Comparison of ENCODE assay signal across 25 cellular contexts in genomic region chr9:123061216-123061615, GRCh38. TPM values are rescaled to one million over a fixed set of nuclear protein-coding genes. Genes with fewer than 3 reads are reported as not detected.
DNase-seq lines count a peak whose midpoint lies in the region; ATAC-seq, FAIRE-seq and TF ChIP-seq lines count a peak whose summit lies in the region.
"Had no signal": no experiment of that assay in that cellular context is flagged by ENCODE, and none has a peak within 500 bp of the region (broad histone marks: within the 10 kb centered on the region; RNA-seq: fewer than 3 reads in every experiment).

No MANE protein-coding gene starts in this region.

- H3K4me3 ChIP-seq in HepG2 (replicated peaks in 1 of 3; ENCODE audit: insufficient read depth in 1 of 3, low read depth in 2 of 3, low read length in 3 of 3) (no peak overlapping the region), right lobe of liver (no peak overlapping the region), K562 (no peak overlapping the region), tibial artery (no peak overlapping the region)
- H3K4me3 ChIP-seq: BLaER1 treated with 17β-estradiol and CSF1 and Interleukin-3, amounts not matched to agents 10 nM and 100 nM had no signal

- H2AFZ ChIP-seq in HepG2 (ENCODE audit: low read length) (no peak overlapping the region), K562 (ENCODE audit: low read depth, low read length) (no peak overlapping the region)

- no peaks in the 10 kb centered on the region for H3K27me3 ChIP-seq in HepG2 (ENCODE audit: control insufficient read depth in 1 of 2, insufficient read depth in 2 of 2, low read length in 2 of 2)
- H3K27me3 ChIP-seq in right lobe of liver: no peaks in the 10 kb centered on the region
- no peaks in the 10 kb centered on the region for H3K27me3 ChIP-seq in K562 (ENCODE audit: control insufficient read depth in 2 of 2, insufficient read depth in 2 of 2, low read length in 2 of 2)
- H3K27me3 ChIP-seq in tibial artery: no peaks in the 10 kb centered on the region
- H3K27me3 ChIP-seq: BLaER1 treated with 17β-estradiol and CSF1 and Interleukin-3, amounts not matched to agents 10 nM and 100 nM had no signal

- TF ChIP-seq POLR2A in HepG2 (IDR thresholded peaks at IDR 0.05; ENCODE audit: insufficient read depth in 1 of 2, low read depth in 2 of 2, low read length in 2 of 2) (no peak), right lobe of liver (IDR thresholded peaks at IDR 0.05) (no peak), K562 (conservative IDR thresholded peaks at IDR 0.05) (no peak)

- H3K4me1 ChIP-seq in HepG2 (ENCODE audit: insufficient read depth, low read length) (no peaks in the 10 kb centered on the region), right lobe of liver (no peaks in the 10 kb centered on the region), K562 (replicated peaks in 1 of 2; ENCODE audit: control insufficient read depth in 2 of 2, insufficient read depth in 2 of 2, low read length in 2 of 2) (no peaks in the 10 kb centered on the region), tibial artery (peaks cover 0 to 94% (median 24%) of the 10 kb centered on the region in 4 donors)
- H3K4me1 ChIP-seq: BLaER1 treated with 17β-estradiol and CSF1 and Interleukin-3, amounts not matched to agents 10 nM and 100 nM had no signal

- CTCF ChIA-PET in HepG2 (lab: Yijun Ruan, JAX; ENCODE audit: low intra/inter-chr PET ratio, low total read pairs) (no interaction called here), K562 (lab: Yijun Ruan, JAX; ENCODE audit: low intra/inter-chr PET ratio) (no interaction called here)

- H3K9me3 ChIP-seq in HepG2 (ENCODE audit: low read length) (no peaks in the 10 kb centered on the region), right lobe of liver (no peaks in the 10 kb centered on the region), K562 (replicated peaks; ENCODE audit: control insufficient read depth, insufficient read depth, low read depth, low read length) (no peaks in the 10 kb centered on the region), tibial artery (no peaks in the 10 kb centered on the region)
- H3K9me3 ChIP-seq: BLaER1 treated with 17β-estradiol and CSF1 and Interleukin-3, amounts not matched to agents 10 nM and 100 nM; Caco-2 had no signal

- no peak for DNase-seq in HepG2 (ENCODE audit: low spot score)
- DNase-seq in right lobe of liver: no peak
- DNase-seq in K562 (ENCODE audit: extremely low read depth in 1 of 4, low spot score in 3 of 4): no peak
- DNase-seq in osteocyte (ENCODE audit: extremely low spot score, unreplicated experiment): no peak
- DNase-seq in tibial artery: no peak
- no peak for DNase-seq in amniotic stem cell (lab: John Stamatoyannopoulos, UW)
- no peak for DNase-seq in stimulated activated CD4-positive, alpha-beta T cell treated with anti-CD3 and anti-CD28 coated beads, Interleukin-4, amount 100 ng/mL, for 24 hours
- DNase-seq: 8988T; AML-193; Caco-2; Calu3; CD4-positive, alpha-beta T cell; CD8-positive, alpha-beta T cell; DMS79 treated with DMSO at 0.1 percent for 48 hours; GF-D8 had no signal

- no peak overlapping the region for H3K4me3 Mint-ChIP-seq in osteocyte (ENCODE audit: unreplicated experiment)
- H3K4me3 Mint-ChIP-seq: B cell; CD4-positive, alpha-beta T cell; CD8-positive, alpha-beta T cell had no signal

- in situ Hi-C loops in HepG2 (cut with HindIII; ENCODE audit: extremely low pct_ligation_motif_present, low pct_unique_long_range_greater_than_20kb): no loop called here
- in situ Hi-C loops in K562 (cut with MboI): no loop called here

- 98% methylated on average over 7 of the region's 7 CpGs for WGBS in HepG2 (ENCODE audit: low lambda C conversion rate)
- WGBS in right lobe of liver (ENCODE audit: insufficient coverage, low coverage, low lambda C conversion rate, missing lambda C conversion rate): 98% methylated on average over 7 of the region's 7 CpGs
- 94% methylated on average over 7 of the region's 7 CpGs for WGBS in K562 (ENCODE audit: insufficient coverage, low coverage, missing lambda C conversion rate)

- POLR2A ChIA-PET in HepG2 (lab: Yijun Ruan, JAX): no interaction called here
- POLR2A ChIA-PET in K562 (lab: Yijun Ruan, JAX): interaction anchor here (1.2 kb wide), 1 partner anchor 11 kb away, joined by 5 read pairs; no protein-coding TSS in a partner anchor

- no peaks in the 10 kb centered on the region for H3K27me3 Mint-ChIP-seq in osteocyte (ENCODE audit: unreplicated experiment)
- H3K27me3 Mint-ChIP-seq: B cell; CD4-positive, alpha-beta T cell had no signal

- H3K9me1 ChIP-seq in K562 (ENCODE audit: control insufficient read depth, insufficient read depth, low read length): no peaks in the 10 kb centered on the region

- H3K4me1 Mint-ChIP-seq in osteocyte (ENCODE audit: unreplicated experiment): peaks cover 75% of the 10 kb centered on the region
- H3K4me1 Mint-ChIP-seq: B cell had no signal

- no peaks in the 10 kb centered on the region for H3K9me3 Mint-ChIP-seq in osteocyte (ENCODE audit: unreplicated experiment)
- H3K9me3 Mint-ChIP-seq: CD4-positive, alpha-beta T cell; CD8-positive, alpha-beta T cell had no signal

- no TSS peak for BruUV-seq in HepG2 (replicated peaks; lab: Mats Ljungman, UMichigan)
- no TSS peak for BruUV-seq in K562 (replicated peaks; lab: Mats Ljungman, UMichigan)

- H3K79me2 ChIP-seq in HepG2 (ENCODE audit: insufficient read depth, low read length) (no peaks in the 10 kb centered on the region), K562 (ENCODE audit: control insufficient read depth, insufficient read depth, low read length) (no peaks in the 10 kb centered on the region)

- FAIRE-seq in HepG2 (lab: Jason Lieb, UNC) (no peak), K562 (lab: Jason Lieb, UNC) (no peak)
- FAIRE-seq: A204.1, D721Med, G401.6, GM12891, GM19239 had no signal

- no peak for TF ChIP-seq CTCF in HepG2 (CRISPR knock-in tag; IDR thresholded peaks at IDR 0.05)
- no peak for TF ChIP-seq CTCF in right lobe of liver (IDR thresholded peaks at IDR 0.05)
- no peak for TF ChIP-seq CTCF in K562 (IDR thresholded peaks at IDR 0.05 in 2 of 3, conservative IDR thresholded peaks at IDR 0.05 in 1 of 3; ENCODE audit: insufficient read depth in 2 of 3, low read depth in 1 of 3, low read length in 3 of 3)
- no peak for TF ChIP-seq CTCF in osteocyte (IDR thresholded peaks at IDR 0.05)
- no peak for TF ChIP-seq CTCF in tibial artery (IDR thresholded peaks at IDR 0.05)

- H3K36me3 Mint-ChIP-seq in osteocyte (ENCODE audit: unreplicated experiment): peaks cover 15% of the 10 kb centered on the region

- TF ChIP-seq RAD21 in HepG2 (CRISPR knock-in tag; IDR thresholded peaks at IDR 0.05): no peak
- TF ChIP-seq RAD21 in K562 (CRISPR knock-in tag; conservative IDR thresholded peaks at IDR 0.05 in 1 of 2, IDR thresholded peaks at IDR 0.05 in 1 of 2): no peak

- H3K4me2 ChIP-seq in HepG2 (ENCODE audit: low read depth, low read length) (no peak overlapping the region), K562 (ENCODE audit: insufficient read depth, low read length) (no peak overlapping the region)
- H3K4me2 ChIP-seq: BLaER1 treated with 17β-estradiol and CSF1 and Interleukin-3, amounts not matched to agents 10 nM and 100 nM had no signal

- H3K27ac ChIP-seq in HepG2 (ENCODE audit: extremely low read length, insufficient read depth, low read length) (no peak overlapping the region), right lobe of liver (no peak overlapping the region), K562 (ENCODE audit: extremely low read depth, low read depth, low read length) (no peak overlapping the region), tibial artery (peak overlapping the region; percentile 72 to 82)
- H3K27ac ChIP-seq: BLaER1 treated with 17β-estradiol and CSF1 and Interleukin-3, amounts not matched to agents 10 nM and 100 nM; C4-2B had no signal

- ATAC-seq in HepG2: no peak
- ATAC-seq in right lobe of liver: no peak
- no peak for ATAC-seq in K562
- no peak for ATAC-seq in HG03439 (IDR thresholded peaks at IDR 0.05; ENCODE audit: unreplicated experiment)
- ATAC-seq: CD8-positive, alpha-beta T cell had no signal

- no peak for TF ChIP-seq EP300 in HepG2 (IDR thresholded peaks at IDR 0.05; ENCODE audit: low read depth in 2 of 2, low read length in 2 of 2)
- no peak for TF ChIP-seq EP300 in HepG2 (CRISPR knock-in tag; IDR thresholded peaks at IDR 0.05; ENCODE audit: borderline replicate concordance)
- no peak for TF ChIP-seq EP300 in K562 (IDR thresholded peaks at IDR 0.05; ENCODE audit: low read length)

- H4K20me1 ChIP-seq in HepG2 (ENCODE audit: insufficient read depth, low read length): no peaks in the 10 kb centered on the region
- H4K20me1 ChIP-seq in K562 (replicated peaks; ENCODE audit: control insufficient read depth, insufficient read depth, low read length): no peaks in the 10 kb centered on the region

- H3K36me3 ChIP-seq in HepG2 (replicated peaks in 1 of 2; ENCODE audit: control insufficient read depth in 1 of 2, insufficient read depth in 2 of 2, low read length in 2 of 2) (peaks cover 1 to 13% of the 10 kb centered on the region in 2 experiments; a peak in 4 of 5 replicates), right lobe of liver (peaks cover 0 to 10% (median 6%) of the 10 kb centered on the region in 4 donors), K562 (ENCODE audit: control insufficient read depth, insufficient read depth, low read length) (peaks cover 7% of the 10 kb centered on the region; the same call in 1 of the 3 replicates), tibial artery (peaks cover 7 to 11% (median 8%) of the 10 kb centered on the region in 3 donors)

- intact Hi-C loops in HepG2 (cut with micrococcal nuclease; ENCODE audit: unreplicated experiment) (no loop called here), right lobe of liver (cut with DNase I) (no loop called here), K562 (cut with micrococcal nuclease) (loop anchor here (10.0 kb wide), 1 partner anchor 596 kb away; no protein-coding TSS in a partner anchor), tibial artery (cut with DNase I; ENCODE audit: low total_unique reads) (loop anchor here (5.0 kb wide), 1 partner anchor 1134 kb away; no protein-coding TSS in a partner anchor)

- peak overlapping the region; percentile 75 for H3K27ac Mint-ChIP-seq in osteocyte (ENCODE audit: unreplicated experiment)
- H3K27ac Mint-ChIP-seq: B cell; CD4-positive, alpha-beta T cell; CD8-positive, alpha-beta T cell had no signal

- no peak overlapping the region for H3K9ac ChIP-seq in HepG2 (ENCODE audit: insufficient read depth, low read depth, low read length)
- no peak overlapping the region for H3K9ac ChIP-seq in K562 (ENCODE audit: insufficient read depth in 1 of 2, low read depth in 2 of 2, low read length in 2 of 2)
- H3K9ac ChIP-seq: BLaER1 treated with 17β-estradiol and CSF1 and Interleukin-3, amounts not matched to agents 10 nM and 100 nM had no signal

RNA-seq across cellular contexts. Expression of gene GPR21, which starts 27.7 kb away (rescaled TPM):
- 0.29 TPM in 1 of 2 replicates, not detected in the other for total RNA-seq in HepG2 (2016; rRNA removed; fragmentation: Illumina TruSeq; extraction: Trizol)
- not detected in 2 replicates for total RNA-seq in HepG2 (2016; cell fraction: cytosol; rRNA removed; fragmentation: Illumina TruSeq; extraction: Trizol; ENCODE audit: low read depth)
- 0.41 TPM in 1 of 2 replicates, not detected in the other for total RNA-seq in HepG2 (2016; cell fraction: insoluble cytoplasmic fraction; rRNA removed; fragmentation: Illumina TruSeq; extraction: Trizol)
- total RNA-seq in HepG2 (2016; cell fraction: membrane; rRNA removed; fragmentation: Illumina TruSeq; extraction: Trizol): not detected in 2 replicates
- 0.72 and 1.3 TPM in 2 replicates for total RNA-seq in HepG2 (2016; cell fraction: nucleus; rRNA removed; fragmentation: Illumina TruSeq; extraction: Trizol)
- 0.18 and 0.32 TPM in 2 replicates for polyA plus RNA-seq in HepG2 (2011; rRNA removed)
- polyA plus RNA-seq in HepG2 (2011; cell fraction: cytosol; rRNA removed): not detected in 2 replicates
- polyA plus RNA-seq in HepG2 (2011; cell fraction: nucleus; rRNA removed): 1.7 TPM in 2 replicates
- polyA plus RNA-seq in HepG2 (2012): 0.13 TPM in 1 of 2 replicates, not detected in the other
- polyA plus RNA-seq in HepG2 (2016; cell fraction: cytosol; fragmentation: Illumina TruSeq; extraction: Trizol; ENCODE audit: low read depth): not detected in 2 replicates
- not detected in 2 replicates for polyA plus RNA-seq in HepG2 (2016; cell fraction: insoluble cytoplasmic fraction; fragmentation: Illumina TruSeq; extraction: Trizol; ENCODE audit: low read depth)
- not detected in 2 replicates for polyA plus RNA-seq in HepG2 (2016; cell fraction: membrane; fragmentation: Illumina TruSeq; extraction: Trizol; ENCODE audit: low read depth)
- not detected in 2 replicates for polyA plus RNA-seq in HepG2 (2016; cell fraction: nucleus; fragmentation: Illumina TruSeq; extraction: Trizol; ENCODE audit: insufficient read depth, low read depth)
- polyA minus RNA-seq in HepG2 (2011; rRNA and poly(A)+ RNA removed; ENCODE audit: low replicate concordance): 14.0 and 21.7 TPM in 2 replicates
- 0.49 TPM in 1 of 2 replicates, not detected in the other for polyA minus RNA-seq in HepG2 (2011; cell fraction: cytosol; rRNA and poly(A)+ RNA removed)
- 30.3 and 35.8 TPM in 2 replicates for polyA minus RNA-seq in HepG2 (2011; cell fraction: nucleus; rRNA and poly(A)+ RNA removed)
- under 1 TPM in 4 of 6 experiments, not detected in 2; 0.44 to 0.68 (median 0.54) TPM for total RNA-seq in right lobe of liver
- total RNA-seq in K562 (2011; cell fraction: chromatin; rRNA removed; ENCODE audit: low replicate concordance): 2.8 and 10.7 TPM in 2 replicates
- 1.8 and 3.8 TPM in 2 replicates for total RNA-seq in K562 (2011; cell fraction: nucleolus; rRNA removed)
- total RNA-seq in K562 (2011; cell fraction: nucleoplasm; rRNA removed): 7.3 and 13.7 TPM in 2 replicates
- total RNA-seq in K562 (2014; rRNA removed): 0.24 TPM in 1 of 2 replicates, not detected in the other
- total RNA-seq in K562 (2014; rRNA removed; fragmentation: Illumina TruSeq; extraction: Trizol): 0.36 and 0.67 TPM in 2 replicates
- 0.75 and 0.83 TPM in 2 replicates for total RNA-seq in K562 (2015; rRNA removed; fragmentation: Illumina TruSeq; extraction: Trizol)
- total RNA-seq in K562 (2021): 0.16 TPM in 1 of 2 replicates, not detected in the other
- 0.27 TPM in 1 of 2 replicates, not detected in the other for polyA plus RNA-seq in K562 (2011; rRNA removed)
- polyA plus RNA-seq in K562 (2011; cell fraction: cytosol; rRNA removed): 0.09 TPM in 1 of 2 replicates, not detected in the other
- 1.1 and 2.2 TPM in 2 replicates for polyA plus RNA-seq in K562 (2011; cell fraction: nucleus; rRNA removed)
- polyA plus RNA-seq in K562 (2012): not detected in 2 replicates
- polyA plus RNA-seq in K562 (2014; fragmentation: Illumina TruSeq; extraction: Trizol): not detected in 2 replicates
- polyA plus RNA-seq in K562 (2014; fragmentation: Nextera tagmentation; extraction: Ambion mirVana): not detected
- polyA plus RNA-seq in K562 (2014; rRNA removed): 0.15 TPM in 1 of 2 replicates, not detected in the other
- polyA minus RNA-seq in K562 (2011; rRNA and poly(A)+ RNA removed): 5.1 and 6.2 TPM in 2 replicates
- not detected in 2 replicates for polyA minus RNA-seq in K562 (2011; cell fraction: cytosol; rRNA and poly(A)+ RNA removed)
- polyA minus RNA-seq in K562 (2011; cell fraction: nucleus; rRNA and poly(A)+ RNA removed): 6.0 and 7.4 TPM in 2 replicates
- total RNA-seq in osteocyte: 3.4 and 4.3 TPM in 2 replicates
- polyA plus RNA-seq: BJ had no signal

Comparison
In these comparisons a context has a peak if more than half of its experiments do, and no peak if none do; other contexts are left out.
1. H3K27ac ChIP-seq: peak in tibial artery (2 of 2); none in HepG2 (single experiment), right lobe of liver (0 of 3) and K562 (single experiment).
2. intact Hi-C loops: an anchor here in K562 (10.0 kb wide) and tibial artery (5.0 kb wide); none called in HepG2 and right lobe of liver.